In the genomic region with DNA sequence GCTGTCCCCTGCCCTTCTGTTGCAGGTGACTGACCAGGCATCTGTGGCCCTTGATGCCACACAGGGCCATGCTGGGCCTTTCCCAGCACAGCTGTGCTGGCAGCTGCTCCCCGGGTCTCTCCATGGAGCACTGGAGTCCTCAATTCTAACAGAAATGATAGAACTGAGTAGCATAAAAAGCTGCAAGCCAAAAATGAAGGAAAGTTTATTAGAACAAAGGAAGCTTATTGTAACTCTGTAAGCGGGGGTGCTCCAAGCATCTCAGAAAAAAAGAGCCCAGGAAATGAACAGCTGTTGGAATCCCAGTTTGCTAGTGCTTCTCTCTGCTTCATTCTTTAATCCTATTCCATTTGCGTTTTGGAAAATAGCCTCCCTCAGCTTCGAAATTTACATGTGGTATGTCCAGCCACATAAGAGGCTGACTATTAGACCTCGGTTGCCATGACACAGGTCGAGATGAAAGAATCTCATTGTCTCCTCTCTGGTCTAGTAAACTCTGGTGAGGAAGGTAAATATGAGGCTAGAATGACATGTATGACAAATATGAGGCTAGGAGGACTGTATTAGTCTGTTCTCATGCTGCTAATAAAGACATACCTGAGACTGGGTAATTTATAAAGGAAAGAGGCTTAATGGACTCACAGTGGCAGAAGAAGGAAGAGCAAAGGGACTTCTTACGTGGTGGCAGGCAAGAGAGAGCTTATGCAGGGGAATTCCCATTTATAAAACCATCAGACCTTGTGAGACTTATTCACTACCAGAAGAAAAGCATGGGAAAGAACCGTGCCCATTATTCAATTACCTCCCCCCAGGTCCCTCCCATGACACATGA, we compare ENCODE assay signal across 12 cellular contexts. TPM values are rescaled to one million over a fixed set of nuclear protein-coding genes. Genes with fewer than 3 reads are reported as not detected.
A peak's percentile ranks its signal among the peaks of the same experiment; 100 is the strongest.
DNase-seq lines count a peak whose midpoint lies in the region; ATAC-seq, FAIRE-seq and TF ChIP-seq lines count a peak whose summit lies in the region.
"Had no signal": no experiment of that assay in that cellular context is flagged by ENCODE, and none has a peak within 500 bp of the region (broad histone marks: within the 10 kb centered on the region; RNA-seq: fewer than 3 reads in every experiment).

No MANE protein-coding gene starts in this region.

- H3K4me3 Mint-ChIP-seq in stimulated activated naive CD8-positive, alpha-beta T cell treated with anti-CD3 and anti-CD28 coated beads, Interleukin-15, amount 100 ng/mL, for 72 hours = no peak overlapping the region
- H3K4me3 Mint-ChIP-seq: naive B cell had no signal

- POLR2A ChIA-PET in A549 (lab: Yijun Ruan, JAX) = interaction anchor here (1.0 kb wide), 1 partner anchor 234 kb away, joined by 4 read pairs; the partner anchor contains the start of gene STARD3NL

- TF ChIP-seq RAD21 in A549 (conservative IDR thresholded peaks at IDR 0.05 in 1 of 2, IDR thresholded peaks at IDR 0.05 in 1 of 2) = no peak

- no peak overlapping the region for H3K4me3 ChIP-seq in A549

- no peaks in the 10 kb centered on the region for H3K9me3 ChIP-seq in A549

- DNase-seq in A549 (ENCODE audit: low read depth in 1 of 2, low spot score in 1 of 2) = no peak
- peak; percentile 29 for DNase-seq in GM20000 (ENCODE audit: low spot score)
- DNase-seq in RPMI7951 (ENCODE audit: low read depth) = peak; percentile 10
- peak; percentile 55 for DNase-seq in medulla oblongata (ENCODE audit: extremely low spot score)
- no peak for DNase-seq in stimulated activated naive CD8-positive, alpha-beta T cell treated with anti-CD3 and anti-CD28 coated beads, Interleukin-15, amount 100 ng/mL, for 72 hours
- DNase-seq in SHP77 (lab: John Stamatoyannopoulos, UW) = no peak
- DNase-seq: central memory CD4-positive, alpha-beta T cell; naive B cell; NCI-H2227 treated with DMSO at 0.1 percent for 48 hours had no signal

- no peak for FAIRE-seq in A549 (lab: Jason Lieb, UNC)

- CTCF ChIA-PET in A549 (lab: Yijun Ruan, JAX) = interaction anchor here (1.2 to 2.8 kb wide), 4 partner anchors 23 to 271 kb away, joined by 3 to 14 read pairs (median 4); partner anchors contain the start of genes EPDR1 and SFRP4

- no peak for TF ChIP-seq EP300 in A549 (IDR thresholded peaks at IDR 0.05)

- peak; percentile 38 to 55; a peak in 3 of 6 replicates for ATAC-seq in A549
- no peak for ATAC-seq in GM21717 (IDR thresholded peaks at IDR 0.05; ENCODE audit: unreplicated experiment)
- no peak for ATAC-seq in GM21619 (IDR thresholded peaks at IDR 0.05; ENCODE audit: unreplicated experiment)
- ATAC-seq in stimulated activated naive CD8-positive, alpha-beta T cell treated with anti-CD3 and anti-CD28 coated beads, Interleukin-15, amount 100 ng/mL, for 72 hours = no peak

- no peaks in the 10 kb centered on the region for H3K4me1 Mint-ChIP-seq in stimulated activated naive CD8-positive, alpha-beta T cell treated with anti-CD3 and anti-CD28 coated beads, Interleukin-15, amount 100 ng/mL, for 72 hours
- H3K4me1 Mint-ChIP-seq: naive B cell had no signal

- peaks cover 57% of the 10 kb centered on the region for H3K4me1 ChIP-seq in A549

- H3K27ac ChIP-seq in A549 = peak overlapping the region; percentile 50 to 53; a peak in 4 of 6 replicates

- H3K27me3 Mint-ChIP-seq in stimulated activated naive CD8-positive, alpha-beta T cell treated with anti-CD3 and anti-CD28 coated beads, Interleukin-15, amount 100 ng/mL, for 72 hours = no peaks in the 10 kb centered on the region
- H3K27me3 Mint-ChIP-seq: naive B cell had no signal

- no peak for TF ChIP-seq CTCF in A549 (IDR thresholded peaks at IDR 0.05)
- no peak for TF ChIP-seq CTCF in GM20000 (IDR thresholded peaks at IDR 0.05; ENCODE audit: extremely low read depth, missing control alignments)

- no peak overlapping the region for H3K27ac Mint-ChIP-seq in stimulated activated naive CD8-positive, alpha-beta T cell treated with anti-CD3 and anti-CD28 coated beads, Interleukin-15, amount 100 ng/mL, for 72 hours
- H3K27ac Mint-ChIP-seq: naive B cell had no signal

- peak overlapping the region; percentile 76 for H3K4me2 ChIP-seq in A549

- WGBS in A549 (ENCODE audit: missing lambda C conversion rate) = 69% methylated on average over 8 of the region's 8 CpGs

- TF ChIP-seq POLR2A in A549 (IDR thresholded peaks at IDR 0.05; ENCODE audit: low read length) = no peak

- peaks cover 0 to 5% of the 10 kb centered on the region in 2 donors for H3K9me3 Mint-ChIP-seq in stimulated activated naive CD8-positive, alpha-beta T cell treated with anti-CD3 and anti-CD28 coated beads, Interleukin-15, amount 100 ng/mL, for 72 hours

TF ChIP-seq in A549, 52 proteins besides CTCF, POLR2A, EP300 and RAD21:
- no peak for TF ChIP-seq RFX5 (IDR thresholded peaks at IDR 0.05)
- no peak for TF ChIP-seq FOSB (CRISPR knock-in tag; IDR thresholded peaks at IDR 0.05)
- no peak for TF ChIP-seq MAFK (IDR thresholded peaks at IDR 0.05; ENCODE audit: partially characterized antibody)
- no peak for TF ChIP-seq KDM5A (IDR thresholded peaks at IDR 0.05)
- TF ChIP-seq FOSL2 (IDR thresholded peaks at IDR 0.05) = no peak
- TF ChIP-seq FOSL2 (CRISPR knock-in tag; IDR thresholded peaks at IDR 0.05) = no peak
- TF ChIP-seq CEBPB (IDR thresholded peaks at IDR 0.05) = no peak

RNA-seq across cellular contexts. Expression of gene EPDR1, which starts 23.7 kb away (rescaled TPM):
- 112 TPM in 2 replicates for polyA plus RNA-seq in A549 (2011; rRNA removed)
- polyA plus RNA-seq in A549 (2012; cell fraction: cytosol; rRNA removed) = 52.7 and 80.8 TPM in 2 replicates
- 52.7 and 91.5 TPM in 2 replicates for polyA plus RNA-seq in A549 (2012; cell fraction: nucleus; rRNA removed)
- polyA plus RNA-seq in A549 (2017; fragmentation: RNase III; extraction: RNeasy Plus Mini Kit Qiagen cat#74134 plus additional on column Dnase treatment) = 99.3 to 109 TPM (median 101 TPM) in 3 replicates
- polyA minus RNA-seq in A549 (2011; rRNA and poly(A)+ RNA removed) = 49.9 and 50.6 TPM in 2 replicates
- 31.6 and 35.1 TPM in 2 replicates for total RNA-seq in RPMI7951 (2014; rRNA removed; shearing (Covaris generic))

RNA-seq across cellular contexts. Expression of gene SFRP4, which starts 27.5 kb away (rescaled TPM):
- 9.1 and 11.9 TPM in 2 replicates for polyA plus RNA-seq in A549 (2011; rRNA removed)
- 8.9 and 9.5 TPM in 2 replicates for polyA plus RNA-seq in A549 (2012; cell fraction: cytosol; rRNA removed)
- 7.5 and 13.3 TPM in 2 replicates for polyA plus RNA-seq in A549 (2012; cell fraction: nucleus; rRNA removed)
- polyA plus RNA-seq in A549 (2017; fragmentation: RNase III; extraction: RNeasy Plus Mini Kit Qiagen cat#74134 plus additional on column Dnase treatment) = 7.4 to 9.8 TPM (median 8.4 TPM) in 3 replicates
- 4.5 and 5.6 TPM in 2 replicates for polyA minus RNA-seq in A549 (2011; rRNA and poly(A)+ RNA removed)
- 0.10 and 0.12 TPM in 2 replicates for total RNA-seq in RPMI7951 (2014; rRNA removed; shearing (Covaris generic))
- total RNA-seq: T-helper 2 cell treated with Interferon-gamma antibody and Interleukin-4, amounts not matched to agents 100 ng/mL and 5 ng/mL, for 36 hours had no signal

Comparison
In these comparisons a context has a peak if more than half of its experiments do, and no peak if none do; other contexts are left out.
1. ATAC-seq: peak in A549 (2 of 2); none in GM21717 (single experiment), GM21619 (single experiment) and stimulated activated naive CD8-positive, alpha-beta T cell treated with anti-CD3 and anti-CD28 coated beads, Interleukin-15, amount 100 ng/mL, for 72 hours (single experiment).
2. DNase-seq: peak in GM20000 (single experiment), RPMI7951 (single experiment) and medulla oblongata (single experiment); none in A549 (0 of 2), stimulated activated naive CD8-positive, alpha-beta T cell treated with anti-CD3 and anti-CD28 coated beads, Interleukin-15, amount 100 ng/mL, for 72 hours (0 of 2) and SHP77 (0 of 2).